Comparison of ENCODE assay signal across 12 cellular contexts in the genomic region with DNA sequence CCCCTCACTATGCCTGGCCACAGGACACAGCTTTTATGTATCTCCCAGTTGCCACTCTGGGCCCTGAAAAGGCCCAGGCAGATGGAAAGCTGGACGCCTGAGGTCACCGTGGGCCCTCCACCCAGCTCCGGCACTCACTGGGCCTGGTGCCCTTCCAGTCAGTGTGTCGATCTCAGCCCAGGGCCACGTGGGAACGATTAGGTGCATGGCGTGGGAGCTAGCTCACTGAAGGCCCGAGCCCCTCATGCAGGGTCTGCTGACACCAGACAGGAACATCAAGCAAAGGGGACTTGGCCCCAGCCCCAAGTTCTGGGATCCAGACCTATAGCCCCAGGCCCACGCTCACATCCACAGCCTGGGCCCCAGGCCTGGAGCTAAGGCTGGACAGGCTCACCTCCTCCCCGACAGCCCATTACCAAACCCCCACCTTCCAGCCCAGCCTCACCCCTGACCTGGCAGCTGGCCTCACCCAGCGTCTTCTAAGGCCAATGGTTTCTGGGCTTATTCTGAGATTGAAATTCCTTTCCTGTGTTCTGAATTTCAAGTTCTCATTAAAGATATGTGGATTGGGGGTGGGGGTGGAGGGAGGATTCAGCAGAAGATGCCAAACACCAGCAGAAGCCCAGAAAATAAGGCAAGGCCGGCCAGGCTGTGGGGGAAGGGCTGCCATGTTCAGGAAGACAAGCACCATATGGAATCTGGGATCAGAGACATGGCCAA.
DNase-seq lines count a peak whose midpoint lies in the region; ATAC-seq and TF ChIP-seq lines count a peak whose summit lies in the region.
"Had no signal": no experiment of that assay in that cellular context is flagged by ENCODE, and none has a peak within 500 bp of the region (broad histone marks: within the 10 kb centered on the region; RNA-seq: fewer than 3 reads in every experiment).

No MANE protein-coding gene starts in this region.

- intact Hi-C loops in uterus (cut with DNase I; ENCODE audit: low total_unique reads): no loop called here

- peak overlapping the region; percentile 83 for H3K27ac Mint-ChIP-seq in neural progenitor cell

- no peak overlapping the region for H3K9ac ChIP-seq in neural progenitor cell

- H3K27me3 Mint-ChIP-seq in neural progenitor cell (ENCODE audit: insufficient read depth, low read depth): peaks cover 1% of the 10 kb centered on the region

- no peaks in the 10 kb centered on the region for H3K27me3 ChIP-seq in neural progenitor cell
- H3K27me3 ChIP-seq in uterus: no peaks in the 10 kb centered on the region

- no peak for TF ChIP-seq CTCF in fibroblast of villous mesenchyme (IDR thresholded peaks at IDR 0.05; ENCODE audit: insufficient read depth, low read depth, low read length)
- TF ChIP-seq CTCF in neural progenitor cell (IDR thresholded peaks at IDR 0.05): no peak
- no peak for TF ChIP-seq CTCF in uterus (IDR thresholded peaks at IDR 0.05)

- peak; percentile 1 for DNase-seq in activated naive CD4-positive, alpha-beta T cell treated with anti-CD3 and anti-CD28 coated beads, Interleukin-2, amount 50 U/mL, for 16 hours
- no peak for DNase-seq in activated naive CD4-positive, alpha-beta T cell (lab: John Stamatoyannopoulos, UW)
- peak; percentile 70 for DNase-seq in fibroblast of villous mesenchyme (ENCODE audit: low read depth)
- no peak for DNase-seq in neural progenitor cell (ENCODE audit: low spot score)
- DNase-seq in uterus: peak; percentile 72 to 83
- DNase-seq in C1 segment of cervical spinal cord (lab: John Stamatoyannopoulos, UW): no peak
- no peak for DNase-seq in middle frontal gyrus (ENCODE audit: extremely low spot score, low spot score)
- DNase-seq: activated CD8-positive, alpha-beta memory T cell treated with anti-CD3 and anti-CD28 coated beads, Interleukin-2, amount 50 U/mL, for 48 hours; NCI-H1930 had no signal

- H3K4me3 Mint-ChIP-seq in neural progenitor cell: no peak overlapping the region

- no peak overlapping the region for H3K4me2 ChIP-seq in neural progenitor cell
- H3K4me2 ChIP-seq: A549 had no signal

- H3K4me1 ChIP-seq in neural progenitor cell (peaks cover 7% of the 10 kb centered on the region), uterus (peaks cover 34 to 57% of the 10 kb centered on the region in 2 donors)
- H3K4me1 ChIP-seq: A549 had no signal

- H3K36me3 ChIP-seq in neural progenitor cell (no peaks in the 10 kb centered on the region), uterus (no peaks in the 10 kb centered on the region)

- ATAC-seq in HG02938 (IDR thresholded peaks at IDR 0.05; ENCODE audit: unreplicated experiment): no peak
- ATAC-seq: A549 had no signal

- no peaks in the 10 kb centered on the region for H3K79me2 ChIP-seq in neural progenitor cell (ENCODE audit: low read depth)

- H3K4me1 Mint-ChIP-seq in neural progenitor cell: peaks cover 17% of the 10 kb centered on the region

- H3K9me3 Mint-ChIP-seq in neural progenitor cell: no peaks in the 10 kb centered on the region

- no peak for TF ChIP-seq POLR2A in uterus (IDR thresholded peaks at IDR 0.05)

- H3K27ac ChIP-seq in neural progenitor cell (no peak overlapping the region), uterus (peak overlapping the region; percentile 89 to 98)
- H3K27ac ChIP-seq: A549, epithelial cell of prostate had no signal

- H3K36me3 Mint-ChIP-seq in neural progenitor cell: no peaks in the 10 kb centered on the region

- no peaks in the 10 kb centered on the region for H3K9me3 ChIP-seq in neural progenitor cell (ENCODE audit: low read depth)
- H3K9me3 ChIP-seq in uterus: no peaks in the 10 kb centered on the region

- H3K4me3 ChIP-seq in fibroblast of villous mesenchyme (ENCODE audit: low read depth, low read length) (no peak overlapping the region), neural progenitor cell (no peak overlapping the region), uterus (no peak overlapping the region)
- H3K4me3 ChIP-seq: A549 had no signal

- H4K20me1 ChIP-seq in neural progenitor cell (ENCODE audit: low read depth): no peaks in the 10 kb centered on the region

- no peaks in the 10 kb centered on the region for H3F3A ChIP-seq in neural progenitor cell (ENCODE audit: low read depth)

- H2AFZ ChIP-seq in neural progenitor cell (replicated peaks): no peak overlapping the region

Comparison
In these comparisons a context has a peak if more than half of its experiments do, and no peak if none do; other contexts are left out.
1. DNase-seq: peak in activated naive CD4-positive, alpha-beta T cell treated with anti-CD3 and anti-CD28 coated beads, Interleukin-2, amount 50 U/mL, for 16 hours (single experiment), fibroblast of villous mesenchyme (single experiment) and uterus (2 of 2); none in activated naive CD4-positive, alpha-beta T cell (0 of 4), neural progenitor cell (single experiment), C1 segment of cervical spinal cord (0 of 14) and middle frontal gyrus (single experiment).